Comparison of ENCODE assay signal across 9 cellular contexts in genomic region chr11:40328890-40329617, GRCh38.
DNase-seq lines count a peak whose midpoint lies in the region; ATAC-seq and TF ChIP-seq lines count a peak whose summit lies in the region.
"Had no signal": no experiment of that assay in that cellular context is flagged by ENCODE, and none has a peak within 500 bp of the region (broad histone marks: within the 10 kb centered on the region; RNA-seq: fewer than 3 reads in every experiment).

No MANE protein-coding gene starts in this region.

- POLR2A ChIA-PET in BJ (lab: Charles Lee) = no interaction called here
- POLR2A ChIA-PET in OCI-LY7 (lab: Charles Lee) = no interaction called here

- no peaks in the 10 kb centered on the region for H3K36me3 ChIP-seq in BJ (ENCODE audit: control insufficient read depth, insufficient read depth, low read length)
- H3K36me3 ChIP-seq in mucosa of descending colon (ENCODE audit: low read depth) = no peaks in the 10 kb centered on the region
- H3K36me3 ChIP-seq in OCI-LY7 (ENCODE audit: insufficient read depth, low read length) = no peaks in the 10 kb centered on the region

- H3K27ac ChIP-seq in OCI-LY7 (ENCODE audit: low read depth, low read length, poor library complexity, severe bottlenecking) = no peak overlapping the region

- intact Hi-C loops in mucosa of descending colon (cut with DNase I, micrococcal nuclease) (no loop called here), OCI-LY7 (cut with micrococcal nuclease; ENCODE audit: unreplicated experiment) (no loop called here)

- H3K9me3 ChIP-seq in mucosa of descending colon (no peaks in the 10 kb centered on the region), OCI-LY7 (ENCODE audit: low read length) (no peaks in the 10 kb centered on the region)

- H3K9me2 ChIP-seq in OCI-LY7 (ENCODE audit: insufficient read depth, low read length) = no peaks in the 10 kb centered on the region

- TF ChIP-seq CTCF in BJ (IDR thresholded peaks at IDR 0.05; ENCODE audit: insufficient read depth, low read depth, low read length) (no peak), mucosa of descending colon (IDR thresholded peaks at IDR 0.05) (no peak), OCI-LY7 (conservative IDR thresholded peaks at IDR 0.05; ENCODE audit: low read length) (no peak)

- no TSS peak for BruUV-seq in OCI-LY7 (replicated peaks; lab: Mats Ljungman, UMichigan)

- H4K20me1 ChIP-seq in OCI-LY7 (ENCODE audit: insufficient read depth, low read length) = no peaks in the 10 kb centered on the region

- no peak overlapping the region for H2AFZ ChIP-seq in OCI-LY7 (ENCODE audit: low read length)

- H3K4me1 ChIP-seq in mucosa of descending colon (ENCODE audit: low read depth) (no peaks in the 10 kb centered on the region), OCI-LY7 (ENCODE audit: insufficient read depth, low read length, poor library complexity, severe bottlenecking) (no peaks in the 10 kb centered on the region)

- no peaks in the 10 kb centered on the region for H3K27me3 ChIP-seq in BJ (ENCODE audit: control insufficient read depth, insufficient read depth, low read length)

- H3K79me2 ChIP-seq in OCI-LY7 (ENCODE audit: insufficient read depth, low read depth, low read length) = no peaks in the 10 kb centered on the region

- H3K4me3 ChIP-seq in BJ (ENCODE audit: low read depth, low read length) (no peak overlapping the region), mucosa of descending colon (no peak overlapping the region), OCI-LY7 (ENCODE audit: low read depth, low read length, poor library complexity, severe bottlenecking) (no peak overlapping the region)

- peak; percentile 34 for ATAC-seq in mucosa of descending colon
- ATAC-seq in GM19397 (IDR thresholded peaks at IDR 0.05; ENCODE audit: unreplicated experiment) = no peak
- ATAC-seq in HG03196 (IDR thresholded peaks at IDR 0.05; ENCODE audit: unreplicated experiment) = no peak
- no peak for ATAC-seq in HG02970 (IDR thresholded peaks at IDR 0.05; ENCODE audit: low FRiP score, unreplicated experiment)

- H3K4me2 ChIP-seq in OCI-LY7 (ENCODE audit: low read length) = no peak overlapping the region

- CTCF ChIA-PET in BJ (lab: Yijun Ruan, JAX) (interaction anchor here (0.9 kb wide), 1 partner anchor 19 kb away, joined by 3 read pairs; no protein-coding TSS in a partner anchor), OCI-LY7 (lab: Charles Lee; ENCODE audit: unreplicated experiment) (no interaction called here)

- DNase-seq in BJ (ENCODE audit: low read depth) = peak; percentile 99
- DNase-seq in NCI-H226 = peak; percentile 3
- DNase-seq in dermis blood vessel endothelial cell = peak; percentile 81
- peak in 1 of 3 donors; percentile 21 for DNase-seq in mucosa of descending colon
- DNase-seq in OCI-LY7 (ENCODE audit: low spot score) = no peak
- DNase-seq: NCI-H1436 treated with DMSO at 0.1 percent for 48 hours had no signal
